Comparison of ENCODE assay signal across 18 cellular contexts in the genomic region with DNA sequence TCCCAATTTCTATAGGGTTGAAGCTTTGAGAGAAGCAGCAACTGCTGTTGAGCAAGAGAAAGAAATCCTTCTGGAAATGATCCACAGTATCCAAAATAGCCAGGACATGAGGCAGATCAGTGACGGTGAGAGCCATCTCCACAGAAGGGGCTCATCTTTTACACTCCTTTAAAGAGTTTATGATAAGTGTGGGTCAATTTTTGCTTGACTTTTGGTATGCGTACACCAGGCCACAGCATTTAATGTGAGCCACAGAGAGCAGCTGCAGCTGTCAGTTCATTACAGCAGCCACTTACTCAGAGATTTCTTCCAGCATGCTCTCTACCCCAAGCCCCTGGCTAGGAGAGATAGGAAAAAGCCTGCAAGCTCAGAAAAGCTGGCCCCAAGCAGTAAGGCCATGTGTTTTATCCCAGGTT. TPM values are rescaled to one million over a fixed set of nuclear protein-coding genes. Genes with fewer than 3 reads are reported as not detected.
DNase-seq lines count a peak whose midpoint lies in the region; ATAC-seq and TF ChIP-seq lines count a peak whose summit lies in the region.
"Had no signal": no experiment of that assay in that cellular context is flagged by ENCODE, and none has a peak within 500 bp of the region (broad histone marks: within the 10 kb centered on the region; RNA-seq: fewer than 3 reads in every experiment).

No MANE protein-coding gene starts in this region.

- WGBS in mesenchymal stem cell = 66% methylated on average over 2 of the region's 2 CpGs
- 66% methylated on average over 2 of the region's 2 CpGs; no CpG with 5 or more reads in 1 of the 2 donors for WGBS in transverse colon (ENCODE audit: low coverage in 1 of 2), 2 donors
- WGBS in body of pancreas, 2 donors = 78 to 100% methylated on average over 2 of the region's 2 CpGs

- no peaks in the 10 kb centered on the region for H3K27me3 Mint-ChIP-seq in activated naive CD8-positive, alpha-beta T cell
- H3K27me3 Mint-ChIP-seq in activated naive CD8-positive, alpha-beta T cell treated with anti-CD3 and anti-CD28 coated beads, Interleukin-2, amount 50 U/mL, for 24 hours = no peaks in the 10 kb centered on the region
- no peaks in the 10 kb centered on the region for H3K27me3 Mint-ChIP-seq in activated naive CD8-positive, alpha-beta T cell treated with anti-CD3 and anti-CD28 coated beads for 36 hours
- H3K27me3 Mint-ChIP-seq: IgD-negative memory B cell; naive thymus-derived CD4-positive, alpha-beta T cell had no signal

- H3K79me1 ChIP-seq in mesenchymal stem cell (replicated peaks; ENCODE audit: low read length, poor library complexity, severe bottlenecking) = peaks cover 10% of the 10 kb centered on the region

- H3K36me3 ChIP-seq in mesenchymal stem cell (ENCODE audit: control insufficient read depth in 1 of 2, insufficient read depth in 2 of 2, low read depth in 1 of 2, low read length in 2 of 2) = peaks cover 10 to 77% of the 10 kb centered on the region in 2 experiments
- peaks cover 0 to 14% (median 3%) of the 10 kb centered on the region in 4 donors for H3K36me3 ChIP-seq in transverse colon
- H3K36me3 ChIP-seq in PC-9 (ENCODE audit: low read depth) = peaks cover 10% of the 10 kb centered on the region; the same call in 1 of the 2 replicates
- H3K36me3 ChIP-seq in body of pancreas (replicated peaks in 1 of 2; ENCODE audit: insufficient read depth in 1 of 2, low read depth in 2 of 2) = peaks cover 0 to 1% of the 10 kb centered on the region in 2 donors

- TF ChIP-seq EP300 in transverse colon (IDR thresholded peaks at IDR 0.05; ENCODE audit: low read depth) = no peak

- no peaks in the 10 kb centered on the region for H3K27me3 ChIP-seq in mesenchymal stem cell (ENCODE audit: control insufficient read depth in 1 of 2, insufficient read depth in 1 of 2, low read length in 2 of 2)
- H3K27me3 ChIP-seq in transverse colon = no peaks in the 10 kb centered on the region
- no peaks in the 10 kb centered on the region for H3K27me3 ChIP-seq in PC-9 (ENCODE audit: insufficient read depth, low read depth)
- no peaks in the 10 kb centered on the region for H3K27me3 ChIP-seq in body of pancreas
- H3K27me3 ChIP-seq: heart left ventricle, SJSA1 had no signal

- BruUV-seq in PC-9 (replicated peaks; lab: Mats Ljungman, UMichigan) = no TSS peak

- no peak for DNase-seq in activated naive CD8-positive, alpha-beta T cell treated with anti-CD3 and anti-CD28 coated beads, Interleukin-2, amount 50 U/mL, for 24 hours
- DNase-seq in activated naive CD8-positive, alpha-beta T cell treated with anti-CD3 and anti-CD28 coated beads for 36 hours = no peak
- DNase-seq in mesenchymal stem cell (peak; percentile 32), transverse colon (no peak), PC-9 (no peak), DMS153 treated with DMSO at 0.1 percent for 48 hours (lab: John Stamatoyannopoulos, UW; ENCODE audit: unreplicated experiment) (no peak), body of pancreas (no peak)
- DNase-seq: activated CD8-positive, alpha-beta memory T cell treated with anti-CD3 and anti-CD28 coated beads for 24 hours; activated naive CD4-positive, alpha-beta T cell treated with Interleukin-2 at 50 U/mL for 16 hours; cerebellar nuclear complex; heart left ventricle; naive thymus-derived CD4-positive, alpha-beta T cell; NCI-H1092 treated with DMSO at 0.1 percent for 48 hours; stimulated activated CD4-positive, alpha-beta T cell treated with anti-CD3 and anti-CD28 coated beads, Interleukin-4, amount 100 ng/mL, for 24 hours had no signal

- no peaks in the 10 kb centered on the region for H3K9me2 ChIP-seq in PC-9 (ENCODE audit: insufficient read depth)

- H3K79me2 ChIP-seq in PC-9 (ENCODE audit: low read depth) = peaks cover 45% of the 10 kb centered on the region

- POLR2A ChIA-PET in PC-9 (lab: Charles Lee; ENCODE audit: unreplicated experiment) = no interaction called here

- no peak overlapping the region for H4K8ac ChIP-seq in mesenchymal stem cell (ENCODE audit: low read length)

- H3K4me2 ChIP-seq in mesenchymal stem cell (ENCODE audit: low read length, poor library complexity, severe bottlenecking) = no peak overlapping the region
- H3K4me2 ChIP-seq in PC-9 = no peak overlapping the region
- H3K4me2 ChIP-seq: GM23338 had no signal

- H3K4ac ChIP-seq in mesenchymal stem cell (ENCODE audit: low read depth in 1 of 2, low read length in 2 of 2) = no peak overlapping the region

- no peak overlapping the region for H2BK120ac ChIP-seq in mesenchymal stem cell (ENCODE audit: low read depth, low read length)

- H3K27ac ChIP-seq in mesenchymal stem cell (ENCODE audit: low read length, poor library complexity, severe bottlenecking) (no peak overlapping the region), transverse colon (peak overlapping the region; percentile 36 to 94 (median 72)), PC-9 (no peak overlapping the region), body of pancreas (no peak overlapping the region)
- H3K27ac ChIP-seq: SJSA1 had no signal

- intact Hi-C loops in transverse colon (cut with DNase I; ENCODE audit: low total_unique reads) (no loop called here), PC-9 (cut with micrococcal nuclease; ENCODE audit: unreplicated experiment) (no loop called here), body of pancreas (cut with DNase I) (no loop called here)

- H3K9me3 Mint-ChIP-seq in activated naive CD8-positive, alpha-beta T cell (ENCODE audit: low read depth) = no peaks in the 10 kb centered on the region
- no peaks in the 10 kb centered on the region for H3K9me3 Mint-ChIP-seq in activated naive CD8-positive, alpha-beta T cell treated with anti-CD3 and anti-CD28 coated beads, Interleukin-2, amount 50 U/mL, for 24 hours
- no peaks in the 10 kb centered on the region for H3K9me3 Mint-ChIP-seq in activated naive CD8-positive, alpha-beta T cell treated with anti-CD3 and anti-CD28 coated beads for 36 hours
- H3K9me3 Mint-ChIP-seq: GM23338; IgD-negative memory B cell; naive thymus-derived CD4-positive, alpha-beta T cell had no signal

- H2BK5ac ChIP-seq in mesenchymal stem cell (ENCODE audit: low read depth, low read length, poor library complexity, severe bottlenecking) = no peak overlapping the region

- no peak for TF ChIP-seq POLR2A in transverse colon (IDR thresholded peaks at IDR 0.05)
- no peak for TF ChIP-seq POLR2A in body of pancreas (IDR thresholded peaks at IDR 0.05)

- peaks cover 9% of the 10 kb centered on the region for H3K4me1 Mint-ChIP-seq in activated naive CD8-positive, alpha-beta T cell (ENCODE audit: low read depth)
- peaks cover 3% of the 10 kb centered on the region for H3K4me1 Mint-ChIP-seq in activated naive CD8-positive, alpha-beta T cell treated with anti-CD3 and anti-CD28 coated beads, Interleukin-2, amount 50 U/mL, for 24 hours
- H3K4me1 Mint-ChIP-seq in activated naive CD8-positive, alpha-beta T cell treated with anti-CD3 and anti-CD28 coated beads for 36 hours = peaks cover 9% of the 10 kb centered on the region

- H3K4me3 ChIP-seq in mesenchymal stem cell (ENCODE audit: insufficient read depth in 1 of 2, low read depth in 1 of 2, low read length in 2 of 2) = no peak overlapping the region
- no peak overlapping the region for H3K4me3 ChIP-seq in transverse colon
- no peak overlapping the region for H3K4me3 ChIP-seq in PC-9
- H3K4me3 ChIP-seq in body of pancreas = no peak overlapping the region
- H3K4me3 ChIP-seq: GM23338, heart left ventricle, SJSA1 had no signal

- no peak overlapping the region for H3K23ac ChIP-seq in mesenchymal stem cell (ENCODE audit: low read length in 2 of 2)

- no peak for ATAC-seq in activated naive CD8-positive, alpha-beta T cell treated with anti-CD3 and anti-CD28 coated beads, Interleukin-2, amount 50 U/mL, for 24 hours
- ATAC-seq in body of pancreas = no peak
- ATAC-seq: GM23338; naive thymus-derived CD4-positive, alpha-beta T cell had no signal

- no peaks in the 10 kb centered on the region for H4K20me1 ChIP-seq in PC-9 (ENCODE audit: insufficient read depth)

- no peaks in the 10 kb centered on the region for H3K9me3 ChIP-seq in mesenchymal stem cell (ENCODE audit: control insufficient read depth, low read length)
- H3K9me3 ChIP-seq in transverse colon = no peaks in the 10 kb centered on the region
- H3K9me3 ChIP-seq in PC-9 (ENCODE audit: insufficient read depth, low read depth) = no peaks in the 10 kb centered on the region
- no peaks in the 10 kb centered on the region for H3K9me3 ChIP-seq in body of pancreas
- H3K9me3 ChIP-seq: heart left ventricle, SJSA1 had no signal

- H2AFZ ChIP-seq in mesenchymal stem cell (ENCODE audit: low read depth, low read length) (no peak overlapping the region), PC-9 (no peak overlapping the region)
- H2AFZ ChIP-seq: GM23338 had no signal

- no peak overlapping the region for H2BK15ac ChIP-seq in mesenchymal stem cell (ENCODE audit: low read depth, poor library complexity, severe bottlenecking)

- H3K27ac Mint-ChIP-seq in activated naive CD8-positive, alpha-beta T cell = peak overlapping the region; percentile 12
- H3K27ac Mint-ChIP-seq in activated naive CD8-positive, alpha-beta T cell treated with anti-CD3 and anti-CD28 coated beads, Interleukin-2, amount 50 U/mL, for 24 hours = no peak overlapping the region
- H3K27ac Mint-ChIP-seq in activated naive CD8-positive, alpha-beta T cell treated with anti-CD3 and anti-CD28 coated beads for 36 hours = peak overlapping the region; percentile 42
- H3K27ac Mint-ChIP-seq: GM23338 had no signal

- H2AK5ac ChIP-seq in mesenchymal stem cell (ENCODE audit: low read length, severe bottlenecking) = no peak overlapping the region

- in situ Hi-C loops in transverse colon (cut with MboI; ENCODE audit: low pct_ligation_motif_present in 1 of 4, low pct_unique_long_range_greater_than_20kb in 1 of 4, low sequenced_read_pairs in 3 of 4) = loop anchor here in 2 of 4 donors (25.0 kb wide), 1 partner anchor 130 kb away; a partner anchor contains a TSS

- H3K4me1 ChIP-seq in mesenchymal stem cell (ENCODE audit: control insufficient read depth, insufficient read depth, low read depth, low read length) = no peaks in the 10 kb centered on the region
- peaks cover 0 to 16% (median 1%) of the 10 kb centered on the region in 4 donors for H3K4me1 ChIP-seq in transverse colon
- no peaks in the 10 kb centered on the region for H3K4me1 ChIP-seq in PC-9 (replicated peaks; ENCODE audit: insufficient read depth)
- peaks cover 5% of the 10 kb centered on the region for H3K4me1 ChIP-seq in body of pancreas

- no peak overlapping the region for H2BK12ac ChIP-seq in mesenchymal stem cell (ENCODE audit: low read length in 2 of 2)

- H3K9ac ChIP-seq in mesenchymal stem cell (ENCODE audit: low read length) = no peak overlapping the region

- no peak overlapping the region for H4K91ac ChIP-seq in mesenchymal stem cell (ENCODE audit: low read length)

- no peaks in the 10 kb centered on the region for H3F3A ChIP-seq in PC-9 (ENCODE audit: insufficient read depth, low read depth)

- TF ChIP-seq CTCF in transverse colon (IDR thresholded peaks at IDR 0.05) = no peak
- TF ChIP-seq CTCF in PC-9 (conservative IDR thresholded peaks at IDR 0.05) = no peak
- no peak for TF ChIP-seq CTCF in body of pancreas (IDR thresholded peaks at IDR 0.05)

- H3K36me3 Mint-ChIP-seq in activated naive CD8-positive, alpha-beta T cell = peaks cover 9% of the 10 kb centered on the region
- peaks cover 28% of the 10 kb centered on the region for H3K36me3 Mint-ChIP-seq in activated naive CD8-positive, alpha-beta T cell treated with anti-CD3 and anti-CD28 coated beads, Interleukin-2, amount 50 U/mL, for 24 hours (ENCODE audit: low read depth)
- peaks cover 20% of the 10 kb centered on the region for H3K36me3 Mint-ChIP-seq in activated naive CD8-positive, alpha-beta T cell treated with anti-CD3 and anti-CD28 coated beads for 36 hours

- H3K14ac ChIP-seq in mesenchymal stem cell (ENCODE audit: low read length in 2 of 2) = no peak overlapping the region

- no peak overlapping the region for H3K18ac ChIP-seq in mesenchymal stem cell (ENCODE audit: low read depth in 1 of 2, low read length in 2 of 2)

- CTCF ChIA-PET in PC-9 (lab: Charles Lee) = no interaction called here

- no peak overlapping the region for H3K4me3 Mint-ChIP-seq in activated naive CD8-positive, alpha-beta T cell
- no peak overlapping the region for H3K4me3 Mint-ChIP-seq in activated naive CD8-positive, alpha-beta T cell treated with anti-CD3 and anti-CD28 coated beads, Interleukin-2, amount 50 U/mL, for 24 hours
- H3K4me3 Mint-ChIP-seq in activated naive CD8-positive, alpha-beta T cell treated with anti-CD3 and anti-CD28 coated beads for 36 hours = no peak overlapping the region
- H3K4me3 Mint-ChIP-seq: GM23338; IgD-negative memory B cell; naive thymus-derived CD4-positive, alpha-beta T cell had no signal

RNA-seq across cellular contexts. Expression of a gene that starts 9.9 kb away (rescaled TPM):
- 10 to 100 TPM; 12.4 to 12.6 TPM for total RNA-seq in activated naive CD8-positive, alpha-beta T cell treated with anti-CD3 and anti-CD28 coated beads for 36 hours
- 5.6 TPM for polyA plus RNA-seq in mesenchymal stem cell (2013, experiment 1 of 2)
- 5.8 TPM for polyA plus RNA-seq in mesenchymal stem cell (2013, experiment 2 of 2)
- total RNA-seq in transverse colon = 10 to 100 TPM in 3 of 4 donors, 1 to 10 TPM in 1; 7.1 to 49.0 (median 10.7) TPM
- total RNA-seq in PC-9 (2021) = 9.0 and 11.0 TPM in 2 replicates
- total RNA-seq in body of pancreas = 1 to 10 TPM; 2.3 to 3.0 TPM

RNA-seq across cellular contexts. Expression of a gene that starts 40.1 kb away (rescaled TPM):
- 1 to 10 TPM; 1.2 to 1.5 TPM for total RNA-seq in activated naive CD8-positive, alpha-beta T cell treated with anti-CD3 and anti-CD28 coated beads for 36 hours
- 21.7 TPM for polyA plus RNA-seq in mesenchymal stem cell (2013, experiment 1 of 2)
- polyA plus RNA-seq in mesenchymal stem cell (2013, experiment 2 of 2) = 22.7 TPM
- 10 to 100 TPM; 21.7 to 28.5 (median 25.1) TPM for total RNA-seq in transverse colon
- total RNA-seq in PC-9 (2021) = 9.3 and 13.8 TPM in 2 replicates
- 1 to 10 TPM; 2.1 to 5.6 TPM for total RNA-seq in body of pancreas

Comparison
In these comparisons a context has a peak if more than half of its experiments do, and no peak if none do; other contexts are left out.
1. H3K27ac ChIP-seq: peak in transverse colon (4 of 4); none in mesenchymal stem cell (single experiment), PC-9 (single experiment) and body of pancreas (0 of 4).